Comparison of ENCODE assay signal across 7 cellular contexts in the genomic region with DNA sequence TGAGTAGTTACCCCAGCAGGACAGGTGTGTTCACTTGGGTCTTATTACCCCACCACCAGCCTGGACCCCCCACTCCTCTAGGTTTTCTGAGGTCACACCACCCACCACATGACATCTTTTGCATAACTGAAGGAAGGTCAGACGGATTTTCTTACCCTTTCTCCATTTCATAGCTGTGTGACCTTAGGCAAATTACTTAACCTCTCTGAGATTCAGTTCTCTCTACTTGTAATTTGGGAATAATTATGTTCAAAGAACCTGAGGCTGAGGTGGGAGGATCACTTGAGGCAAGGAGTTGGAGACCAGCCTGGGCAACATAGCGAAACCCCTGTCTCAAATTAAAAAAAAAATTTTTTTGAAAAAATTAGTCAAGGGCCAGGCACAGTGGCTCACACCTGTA. TPM values are rescaled to one million over a fixed set of nuclear protein-coding genes. Genes with fewer than 3 reads are reported as not detected.
DNase-seq lines count a peak whose midpoint lies in the region; ATAC-seq and TF ChIP-seq lines count a peak whose summit lies in the region.
"Not testable (repeated sequence)": the region's sequence is repeated elsewhere in the genome, so short reads cannot be mapped to it uniquely, and the experiment has no call there.

No MANE protein-coding gene starts in this region.

- not testable (repeated sequence) for BruUV-seq in Calu3 (replicated peaks; lab: Mats Ljungman, UMichigan)

- H3K4me3 Mint-ChIP-seq in Calu3 (ENCODE audit: low read depth, unreplicated experiment) (peak overlapping the region; percentile 26), endodermal cell (peak overlapping the region; percentile 58)
- H3K4me3 Mint-ChIP-seq in activated CD4-positive, alpha-beta T cell treated with anti-CD3 and anti-CD28 coated beads, Interleukin-2, amount 10 ng/mL, durations not matched to agents 7 days and 5 days: not testable (repeated sequence)
- peak overlapping the region; percentile 21 for H3K4me3 Mint-ChIP-seq in activated naive CD4-positive, alpha-beta T cell treated with anti-CD3 and anti-CD28 coated beads, Interleukin-2, amount 10 ng/mL, durations not matched to agents 7 days and 5 days
- peak overlapping the region; percentile 20 to 85 (median 74) for H3K4me3 Mint-ChIP-seq in naive thymus-derived CD4-positive, alpha-beta T cell
- H3K4me3 Mint-ChIP-seq in stimulated activated effector memory CD8-positive, alpha-beta T cell treated with anti-CD3 and anti-CD28 coated beads, Interleukin-12 subunit alpha, Interleukin-12 subunit beta, amount 100 ng/mL, for 72 hours: peak overlapping the region; percentile 58

- not testable (repeated sequence) for H3K4me1 Mint-ChIP-seq in Calu3 (ENCODE audit: low read depth, unreplicated experiment); endodermal cell
- peaks cover 20% of the 10 kb centered on the region for H3K4me1 Mint-ChIP-seq in activated CD4-positive, alpha-beta T cell treated with anti-CD3 and anti-CD28 coated beads, Interleukin-2, amount 10 ng/mL, durations not matched to agents 7 days and 5 days
- peaks cover 27% of the 10 kb centered on the region for H3K4me1 Mint-ChIP-seq in activated naive CD4-positive, alpha-beta T cell treated with anti-CD3 and anti-CD28 coated beads, Interleukin-2, amount 10 ng/mL, durations not matched to agents 7 days and 5 days
- H3K4me1 Mint-ChIP-seq in naive thymus-derived CD4-positive, alpha-beta T cell: peaks cover 4 to 16% (median 13%) of the 10 kb centered on the region in 7 donors
- H3K4me1 Mint-ChIP-seq in stimulated activated effector memory CD8-positive, alpha-beta T cell treated with anti-CD3 and anti-CD28 coated beads, Interleukin-12 subunit alpha, Interleukin-12 subunit beta, amount 100 ng/mL, for 72 hours: peaks cover 15% of the 10 kb centered on the region

- not testable (repeated sequence) for H3K4me1 ChIP-seq in NT2/D1 (ENCODE audit: insufficient read depth, insufficient read length); endodermal cell (ENCODE audit: control insufficient read depth, insufficient read depth, low read length); naive thymus-derived CD4-positive, alpha-beta T cell (ENCODE audit: control insufficient read depth in 2 of 2, insufficient read depth in 2 of 2, low read length in 2 of 2)

- not testable (repeated sequence) for DNase-seq in Calu3; NT2/D1 (ENCODE audit: low read depth, low spot score); activated CD4-positive, alpha-beta T cell treated with anti-CD3 and anti-CD28 coated beads, Interleukin-2, amount 10 ng/mL, durations not matched to agents 7 days and 5 days; activated naive CD4-positive, alpha-beta T cell treated with anti-CD3 and anti-CD28 coated beads, Interleukin-2, amount 10 ng/mL, durations not matched to agents 7 days and 5 days; naive thymus-derived CD4-positive, alpha-beta T cell; stimulated activated effector memory CD8-positive, alpha-beta T cell treated with anti-CD3 and anti-CD28 coated beads, Interleukin-12 subunit alpha, Interleukin-12 subunit beta, amount 100 ng/mL, for 72 hours (ENCODE audit: low spot score in 2 of 2)
- DNase-seq in endodermal cell: peak; percentile 47

- H3K27me3 Mint-ChIP-seq in Calu3 (ENCODE audit: unreplicated experiment): peaks cover 29% of the 10 kb centered on the region
- not testable (repeated sequence) for H3K27me3 Mint-ChIP-seq in activated CD4-positive, alpha-beta T cell treated with anti-CD3 and anti-CD28 coated beads, Interleukin-2, amount 10 ng/mL, durations not matched to agents 7 days and 5 days; endodermal cell (ENCODE audit: insufficient read depth); naive thymus-derived CD4-positive, alpha-beta T cell
- peaks cover 38% of the 10 kb centered on the region for H3K27me3 Mint-ChIP-seq in activated naive CD4-positive, alpha-beta T cell treated with anti-CD3 and anti-CD28 coated beads, Interleukin-2, amount 10 ng/mL, durations not matched to agents 7 days and 5 days

- 86 to 100% methylated on average over 1 to 2 of the region's 2 CpGs for WGBS in endodermal cell (ENCODE audit: insufficient coverage in 1 of 2, insufficient read length in 1 of 2), 2 experiments

- not testable (repeated sequence) for ATAC-seq in naive thymus-derived CD4-positive, alpha-beta T cell; stimulated activated effector memory CD8-positive, alpha-beta T cell treated with anti-CD3 and anti-CD28 coated beads, Interleukin-12 subunit alpha, Interleukin-12 subunit beta, amount 100 ng/mL, for 72 hours

- not testable (repeated sequence) for H3K27ac ChIP-seq in endodermal cell (ENCODE audit: low read depth, low read length); naive thymus-derived CD4-positive, alpha-beta T cell (ENCODE audit: low read depth, low read length)

- not testable (repeated sequence) for H3K36me3 ChIP-seq in NT2/D1 (ENCODE audit: insufficient read depth, insufficient read length, low read length); endodermal cell (ENCODE audit: control insufficient read depth, insufficient read depth, low read length); naive thymus-derived CD4-positive, alpha-beta T cell (ENCODE audit: control insufficient read depth in 2 of 3, insufficient read depth in 3 of 3, low read length in 3 of 3)

- H3K4me3 ChIP-seq in NT2/D1 (ENCODE audit: insufficient read length, low read depth): peak overlapping the region; percentile 47
- not testable (repeated sequence) for H3K4me3 ChIP-seq in endodermal cell (ENCODE audit: low read length); naive thymus-derived CD4-positive, alpha-beta T cell (ENCODE audit: low read length)

- H3K36me3 Mint-ChIP-seq in Calu3 (ENCODE audit: insufficient read depth, unreplicated experiment); activated CD4-positive, alpha-beta T cell treated with anti-CD3 and anti-CD28 coated beads, Interleukin-2, amount 10 ng/mL, durations not matched to agents 7 days and 5 days (ENCODE audit: low read depth); activated naive CD4-positive, alpha-beta T cell treated with anti-CD3 and anti-CD28 coated beads, Interleukin-2, amount 10 ng/mL, durations not matched to agents 7 days and 5 days; endodermal cell (ENCODE audit: low read depth); naive thymus-derived CD4-positive, alpha-beta T cell; stimulated activated effector memory CD8-positive, alpha-beta T cell treated with anti-CD3 and anti-CD28 coated beads, Interleukin-12 subunit alpha, Interleukin-12 subunit beta, amount 100 ng/mL, for 72 hours: not testable (repeated sequence)

- H3K9me3 ChIP-seq in NT2/D1 (ENCODE audit: insufficient read depth, low read length); endodermal cell (ENCODE audit: control insufficient read depth, low read length); naive thymus-derived CD4-positive, alpha-beta T cell (ENCODE audit: control insufficient read depth in 2 of 3, low read length in 3 of 3): not testable (repeated sequence)

- not testable (repeated sequence) for TF ChIP-seq CTCF in Calu3 (IDR thresholded peaks at IDR 0.05; ENCODE audit: unreplicated experiment); endodermal cell (conservative IDR thresholded peaks at IDR 0.05)

- CTCF ChIA-PET in Calu3 (lab: Charles Lee); activated CD4-positive, alpha-beta T cell treated with anti-CD3 and anti-CD28 coated beads, Interleukin-2, amount 10 ng/mL, durations not matched to agents 7 days and 5 days (lab: Charles Lee); activated naive CD4-positive, alpha-beta T cell treated with anti-CD3 and anti-CD28 coated beads, Interleukin-2, amount 10 ng/mL, durations not matched to agents 7 days and 5 days (lab: Charles Lee); naive thymus-derived CD4-positive, alpha-beta T cell (lab: Charles Lee): not testable (repeated sequence)

- not testable (repeated sequence) for H3K9me3 Mint-ChIP-seq in Calu3 (ENCODE audit: low read depth, unreplicated experiment); activated CD4-positive, alpha-beta T cell treated with anti-CD3 and anti-CD28 coated beads, Interleukin-2, amount 10 ng/mL, durations not matched to agents 7 days and 5 days; activated naive CD4-positive, alpha-beta T cell treated with anti-CD3 and anti-CD28 coated beads, Interleukin-2, amount 10 ng/mL, durations not matched to agents 7 days and 5 days; endodermal cell; naive thymus-derived CD4-positive, alpha-beta T cell; stimulated activated effector memory CD8-positive, alpha-beta T cell treated with anti-CD3 and anti-CD28 coated beads, Interleukin-12 subunit alpha, Interleukin-12 subunit beta, amount 100 ng/mL, for 72 hours

- H3K9ac ChIP-seq in NT2/D1 (ENCODE audit: insufficient read length, low read depth); endodermal cell (ENCODE audit: extremely low read depth, low read length, poor library complexity, severe bottlenecking): not testable (repeated sequence)

- not testable (repeated sequence) for H3K27ac Mint-ChIP-seq in Calu3 (ENCODE audit: unreplicated experiment); activated naive CD4-positive, alpha-beta T cell treated with anti-CD3 and anti-CD28 coated beads, Interleukin-2, amount 10 ng/mL, durations not matched to agents 7 days and 5 days
- H3K27ac Mint-ChIP-seq in activated CD4-positive, alpha-beta T cell treated with anti-CD3 and anti-CD28 coated beads, Interleukin-2, amount 10 ng/mL, durations not matched to agents 7 days and 5 days: peak overlapping the region; percentile 9
- peak overlapping the region; percentile 48 for H3K27ac Mint-ChIP-seq in endodermal cell
- peak overlapping the region in 5 of 9 donors; percentile 9 to 78 (median 65) for H3K27ac Mint-ChIP-seq in naive thymus-derived CD4-positive, alpha-beta T cell
- H3K27ac Mint-ChIP-seq in stimulated activated effector memory CD8-positive, alpha-beta T cell treated with anti-CD3 and anti-CD28 coated beads, Interleukin-12 subunit alpha, Interleukin-12 subunit beta, amount 100 ng/mL, for 72 hours: peak overlapping the region; percentile 87

- not testable (repeated sequence) for H3K27me3 ChIP-seq in NT2/D1 (ENCODE audit: insufficient read depth, insufficient read length); endodermal cell (ENCODE audit: control insufficient read depth, insufficient read depth, low read length, poor library complexity, severe bottlenecking); naive thymus-derived CD4-positive, alpha-beta T cell (ENCODE audit: control insufficient read depth in 2 of 2, insufficient read depth in 2 of 2, low read length in 2 of 2)

- POLR2A ChIA-PET in activated CD4-positive, alpha-beta T cell treated with anti-CD3 and anti-CD28 coated beads, Interleukin-2, amount 10 ng/mL, durations not matched to agents 7 days and 5 days (lab: Charles Lee); naive thymus-derived CD4-positive, alpha-beta T cell (lab: Charles Lee): not testable (repeated sequence)

- intact Hi-C loops in Calu3 (cut with micrococcal nuclease; ENCODE audit: unreplicated experiment): not testable (repeated sequence)
- intact Hi-C loops in naive thymus-derived CD4-positive, alpha-beta T cell (cut with micrococcal nuclease): loop anchor here in 1 of 2 donors (2.0 kb wide), 1 partner anchor 131 kb away; no protein-coding TSS in a partner anchor

RNA-seq across cellular contexts. Expression of a gene that starts 43.9 kb away (rescaled TPM):
- total RNA-seq in Calu3 (2022) (24.8 and 26.5 TPM in 2 replicates), endodermal cell (10 to 100 TPM; 70.8 to 82.6 TPM)
- 10 to 100 TPM; 12.5 to 14.0 TPM for total RNA-seq in activated CD4-positive, alpha-beta T cell treated with anti-CD3 and anti-CD28 coated beads, Interleukin-2, amount 10 ng/mL, durations not matched to agents 7 days and 5 days
- 61.7 TPM for polyA plus RNA-seq in endodermal cell (2013, experiment 1 of 2)
- 51.6 TPM for polyA plus RNA-seq in endodermal cell (2013, experiment 2 of 2)
- total RNA-seq in naive thymus-derived CD4-positive, alpha-beta T cell: 10 to 100 TPM; 12.4 to 39.4 (median 37.8) TPM
- 1 to 10 TPM in 1 of 2 donors, under 1 TPM in 1; 0.72 to 3.0 TPM for polyA plus RNA-seq in naive thymus-derived CD4-positive, alpha-beta T cell
